7 cellular contexts compared by ENCODE assay signal in genomic region chr1:201713093-201713810, GRCh38.
DNase-seq lines count a peak whose midpoint lies in the region; ATAC-seq and TF ChIP-seq lines count a peak whose summit lies in the region.

No MANE protein-coding gene starts in this region.

- TF ChIP-seq CTCF in heart left ventricle (IDR thresholded peaks at IDR 0.05) = no peak

- peak in 1 of 2 donors; percentile 54 for TF ChIP-seq POLR2A in heart left ventricle (IDR thresholded peaks at IDR 0.05)

- no peaks in the 10 kb centered on the region for H3K9me3 ChIP-seq in HUES48 (ENCODE audit: control insufficient read depth, insufficient read depth, low read length)
- no peaks in the 10 kb centered on the region for H3K9me3 ChIP-seq in adipocyte (ENCODE audit: control insufficient read depth, low read length)
- no peaks in the 10 kb centered on the region for H3K9me3 ChIP-seq in heart left ventricle

- H3K4me1 ChIP-seq in HUES48 (ENCODE audit: control insufficient read depth, insufficient read depth, low read length) (peaks cover 4% of the 10 kb centered on the region; the same call in 1 of the 2 replicates), adipocyte (ENCODE audit: control insufficient read depth, insufficient read depth, low read length) (peaks cover 80% of the 10 kb centered on the region), heart left ventricle (peaks cover 29 to 98% (median 86%) of the 10 kb centered on the region in 12 donors)

- H3K27ac ChIP-seq in HUES48 (ENCODE audit: low read depth, low read length) (peak overlapping the region; percentile 49), heart left ventricle (peak overlapping the region; percentile 86 to 98 (median 93))

- peak; percentile 89 to 92 (median 91) for ATAC-seq in heart left ventricle
- ATAC-seq in HG03354 (IDR thresholded peaks at IDR 0.05; ENCODE audit: poor library complexity, severe bottlenecking, unreplicated experiment) = no peak

- WGBS in heart left ventricle, 4 donors = 8 to 19% (median 14%) methylated on average over 3 of the region's 3 CpGs

- intact Hi-C loops in heart left ventricle (cut with DNase I) = loop anchor here in 2 of 10 donors (1.0 to 5.0 kb wide), 2 partner anchors 25 to 44 kb away; no protein-coding TSS in a partner anchor

- no peak overlapping the region for H3K4me3 ChIP-seq in HUES48 (ENCODE audit: low read depth, low read length)
- H3K4me3 ChIP-seq in adipocyte (ENCODE audit: low read length) = peak overlapping the region; percentile 13
- no peak overlapping the region for H3K4me3 ChIP-seq in heart left ventricle

- H3K36me3 ChIP-seq in HUES48 (ENCODE audit: control insufficient read depth, insufficient read depth, low read length) (peaks cover 4% of the 10 kb centered on the region; the same call in 1 of the 2 replicates), adipocyte (ENCODE audit: control insufficient read depth, insufficient read depth, low read length, severe bottlenecking) (peaks cover 16% of the 10 kb centered on the region), heart left ventricle (peaks cover 0 to 21% (median 2%) of the 10 kb centered on the region in 9 donors)

- H3K27me3 ChIP-seq in HUES48 (ENCODE audit: control insufficient read depth, insufficient read depth, low read length) = no peaks in the 10 kb centered on the region
- no peaks in the 10 kb centered on the region for H3K27me3 ChIP-seq in adipocyte (replicated peaks; ENCODE audit: control insufficient read depth, insufficient read depth, low read length)
- no peaks in the 10 kb centered on the region for H3K27me3 ChIP-seq in heart left ventricle

- peak; percentile 99 for DNase-seq in adipocyte (ENCODE audit: low read depth)
- DNase-seq in heart left ventricle = peak; percentile 93 to 99 (median 94)
- DNase-seq in renal cortical epithelial cell (ENCODE audit: low read depth) = peak; percentile 98
- DNase-seq in NCI-H510A (lab: John Stamatoyannopoulos, UW) = no peak
- no peak for DNase-seq in DMS79 treated with DMSO at 0.1 percent for 48 hours (lab: John Stamatoyannopoulos, UW)

- H3K9ac ChIP-seq in HUES48 (ENCODE audit: low read depth, low read length) = no peak overlapping the region
- H3K9ac ChIP-seq in adipocyte (ENCODE audit: low read length) = peak overlapping the region; percentile 87

Comparison
In these comparisons a context has a peak if more than half of its experiments do, and no peak if none do; other contexts are left out.
1. DNase-seq: peak in adipocyte (single experiment), heart left ventricle (5 of 5) and renal cortical epithelial cell (single experiment); none in NCI-H510A (single experiment) and DMS79 treated with DMSO at 0.1 percent for 48 hours (single experiment).